Comparison of ENCODE assay signal across 9 cellular contexts in genomic region chr20:17614176-17614811, GRCh38. TPM values are rescaled to one million over a fixed set of nuclear protein-coding genes. Genes with fewer than 3 reads are reported as not detected.
DNase-seq lines count a peak whose midpoint lies in the region; ATAC-seq and TF ChIP-seq lines count a peak whose summit lies in the region.
"Had no signal": no experiment of that assay in that cellular context is flagged by ENCODE, and none has a peak within 500 bp of the region (broad histone marks: within the 10 kb centered on the region; RNA-seq: fewer than 3 reads in every experiment).

No MANE protein-coding gene starts in this region.

- ATAC-seq in WTC11 (no peak), right cardiac atrium (peak; percentile 66 to 74), GM18511 (IDR thresholded peaks at IDR 0.05; ENCODE audit: unreplicated experiment) (no peak)

- H3K36me3 ChIP-seq in stomach smooth muscle (ENCODE audit: control insufficient read depth in 2 of 2, insufficient read depth in 2 of 2, low read length in 2 of 2), result peaks cover 0 to 12% of the 10 kb centered on the region in 2 donors

- H3K27ac ChIP-seq in right cardiac atrium (ENCODE audit: low read length) (peak overlapping the region; percentile 6), stomach smooth muscle (ENCODE audit: low read length) (peak overlapping the region; percentile 90)

- no peak overlapping the region for H3K4me3 ChIP-seq in right cardiac atrium (ENCODE audit: low read length)
- peak overlapping the region in 1 of 2 donors; percentile 58 for H3K4me3 ChIP-seq in stomach smooth muscle (ENCODE audit: low read length in 2 of 2)
- H3K4me3 ChIP-seq: lung had no signal

- no peak for TF ChIP-seq CTCF in WTC11 (IDR thresholded peaks at IDR 0.05)

- POLR2A ChIA-PET in WTC11 (lab: Charles Lee), result no interaction called here

- H3K36me3 Mint-ChIP-seq in WTC11, result peaks cover 22% of the 10 kb centered on the region

- H3K27me3 Mint-ChIP-seq in WTC11 (ENCODE audit: low read depth), result no peaks in the 10 kb centered on the region

- no peak overlapping the region for H3K4me3 Mint-ChIP-seq in WTC11

- H3K4me1 Mint-ChIP-seq in WTC11, result peaks cover 3% of the 10 kb centered on the region

- H3K4me1 ChIP-seq in right cardiac atrium (ENCODE audit: control insufficient read depth, insufficient read depth, low read length), result peaks cover 8% of the 10 kb centered on the region
- peaks cover 72% of the 10 kb centered on the region for H3K4me1 ChIP-seq in stomach smooth muscle (ENCODE audit: control insufficient read depth, insufficient read depth, low read length)

- CTCF ChIA-PET in WTC11 (lab: Charles Lee), result interaction anchor here (0.6 to 1.4 kb wide), 6 partner anchors 13 to 813 kb away, joined by 3 to 5 read pairs (median 3); no protein-coding TSS in a partner anchor

- H3K9me3 Mint-ChIP-seq in WTC11, result no peaks in the 10 kb centered on the region

- intact Hi-C loops in right cardiac atrium (cut with DNase I), result loop anchor here in 1 of 4 donors (5.0 kb wide), 1 partner anchor 77 kb away; no protein-coding TSS in a partner anchor

- WGBS in right cardiac atrium, result 36% methylated on average over 20 of the region's 20 CpGs

- H3K27ac Mint-ChIP-seq in WTC11, result peak overlapping the region; percentile 74; the same call in 1 of the 2 replicates

- H3K9me3 ChIP-seq in right cardiac atrium (ENCODE audit: control insufficient read depth, low read length) (no peaks in the 10 kb centered on the region), stomach smooth muscle (ENCODE audit: control insufficient read depth in 2 of 2, low read length in 2 of 2) (no peaks in the 10 kb centered on the region)

- no peaks in the 10 kb centered on the region for H3K27me3 ChIP-seq in right cardiac atrium (ENCODE audit: control insufficient read depth, insufficient read depth)
- no peaks in the 10 kb centered on the region for H3K27me3 ChIP-seq in stomach smooth muscle (ENCODE audit: control insufficient read depth in 1 of 2, insufficient read depth in 2 of 2, low read length in 2 of 2)

- DNase-seq in NCI-H1436 (lab: John Stamatoyannopoulos, UW) (peak; percentile 12), NCI-H1436 treated with DMSO at 0.1 percent for 48 hours (lab: John Stamatoyannopoulos, UW) (no peak), WTC11 (ENCODE audit: low spot score) (no peak), right cardiac atrium (peak; percentile 89 to 95 (median 95)), H4 (ENCODE audit: low spot score) (no peak), GM19240 (ENCODE audit: insufficient read length, low spot score) (no peak)

- H3K9ac ChIP-seq in stomach smooth muscle (ENCODE audit: low read length in 2 of 2), result no peak overlapping the region

TF ChIP-seq in WTC11, 78 proteins besides CTCF, POLR2A, EP300 and RAD21 (continues in another document):
- TF ChIP-seq TEAD4 (CRISPR knock-in tag; IDR thresholded peaks at IDR 0.05) (no peak), STAT6 (CRISPR knock-in tag; conservative IDR thresholded peaks at IDR 0.05; ENCODE audit: low read depth) (no peak), HMGXB4 (CRISPR knock-in tag; IDR thresholded peaks at IDR 0.05) (no peak), E2F5 (CRISPR knock-in tag; IDR thresholded peaks at IDR 0.05) (no peak), JAZF1 (CRISPR knock-in tag; IDR thresholded peaks at IDR 0.05) (no peak), ZBTB21 (CRISPR knock-in tag; IDR thresholded peaks at IDR 0.05; ENCODE audit: borderline replicate concordance) (no peak), ZBTB43 (CRISPR knock-in tag; IDR thresholded peaks at IDR 0.05) (no peak), MAX (CRISPR knock-in tag; IDR thresholded peaks at IDR 0.05) (no peak), GABPB1 (CRISPR knock-in tag; IDR thresholded peaks at IDR 0.05) (no peak), ATF3 (CRISPR knock-in tag; conservative IDR thresholded peaks at IDR 0.05) (no peak)

RNA-seq across cellular contexts. Expression of gene DSTN, which starts 44.4 kb away (rescaled TPM):
- total RNA-seq in WTC11 (2021), result 145 to 153 TPM (median 149 TPM) in 3 replicates
- total RNA-seq in right cardiac atrium, result 100 to 1,000 TPM; 720 to 770 (median 741) TPM
- 929 TPM for polyA plus RNA-seq in right cardiac atrium
- total RNA-seq in H4 (2014; rRNA removed; shearing (Covaris generic)), result 289 and 303 TPM in 2 replicates

Comparison
In these comparisons a context has a peak if more than half of its experiments do, and no peak if none do; other contexts are left out.
1. DNase-seq: peak in NCI-H1436 (single experiment) and right cardiac atrium (3 of 3); none in NCI-H1436 treated with DMSO at 0.1 percent for 48 hours (single experiment), WTC11 (single experiment), H4 (single experiment) and GM19240 (single experiment).
2. ATAC-seq: peak in right cardiac atrium (2 of 2); none in WTC11 (single experiment) and GM18511 (single experiment).